6 cellular contexts compared by ENCODE assay signal in the genomic region with DNA sequence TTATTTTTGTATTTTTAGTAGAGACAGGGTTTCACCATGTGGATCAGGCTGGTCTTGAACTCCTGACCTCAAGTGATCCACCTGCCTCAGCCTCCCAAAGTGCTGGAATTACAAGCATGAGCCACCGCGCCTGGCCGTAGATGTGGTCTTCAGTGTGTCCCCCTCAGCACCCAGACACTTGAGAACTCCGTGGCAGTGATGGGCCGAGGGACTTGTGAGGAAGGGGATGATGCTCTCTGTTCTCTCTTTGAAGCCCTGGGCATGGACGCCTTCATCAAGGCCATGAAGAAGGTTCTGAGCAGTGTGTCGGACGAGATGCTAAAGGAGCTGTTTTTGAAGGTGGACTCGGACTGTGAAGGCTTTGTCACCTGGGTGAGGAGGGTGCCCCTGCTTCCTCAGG. TPM values are rescaled to one million over a fixed set of nuclear protein-coding genes. Genes with fewer than 3 reads are reported as not detected.
"Had no signal": no experiment of that assay in that cellular context is flagged by ENCODE, and none has a peak within 500 bp of the region (broad histone marks: within the 10 kb centered on the region; RNA-seq: fewer than 3 reads in every experiment).

No MANE protein-coding gene starts in this region.

- H3K4me1 Mint-ChIP-seq: IgD-negative memory B cell had no signal

- H3K27me3 Mint-ChIP-seq: IgD-negative memory B cell had no signal

- H3K9me3 Mint-ChIP-seq: GM23338, H9, IgD-negative memory B cell had no signal

- H3K27ac ChIP-seq: HL-60 had no signal

- H3K4me3 Mint-ChIP-seq: GM23338, H9, IgD-negative memory B cell had no signal

- H3K27ac Mint-ChIP-seq: GM23338, IgD-negative memory B cell had no signal

- DNase-seq: H9, HCEC 1CT had no signal

- H3K4me3 ChIP-seq: GM23338 had no signal

RNA-seq across cellular contexts. Expression of a gene that starts 16.9 kb away (rescaled TPM):
- total RNA-seq: HT1080 had no signal
- polyA plus RNA-seq: GM23338, IgD-negative memory B cell had no signal
